1 cellular context compared by ENCODE assay signal in the genomic region with DNA sequence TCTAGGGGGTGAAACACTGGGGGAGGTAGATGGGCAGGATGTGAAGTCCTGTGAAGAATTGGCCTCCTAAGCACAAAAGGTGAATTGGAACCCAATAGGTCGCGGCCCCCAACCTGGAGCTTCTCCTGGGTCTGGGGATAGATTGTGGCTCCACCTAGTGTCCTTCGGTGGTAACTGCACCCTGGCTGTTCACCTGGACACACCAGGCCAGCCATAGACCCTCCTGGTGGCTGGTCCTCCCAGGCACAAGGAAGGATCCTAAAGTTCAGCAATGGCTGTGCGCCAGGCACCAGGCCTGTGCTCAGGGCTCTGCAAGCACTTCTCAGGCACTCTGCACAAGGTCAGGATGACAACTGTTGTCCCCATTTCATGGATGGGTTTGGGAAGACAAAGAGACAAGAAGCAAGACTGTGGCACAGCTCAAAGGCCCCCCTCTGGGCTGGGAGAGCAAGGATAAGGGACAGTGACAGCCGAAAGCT.
TF ChIP-seq lines count a peak whose summit lies in the region.

No MANE protein-coding gene starts in this region.

TF ChIP-seq in K562, 482 proteins besides CTCF, POLR2A, EP300 and RAD21 (continued from another document):
- TF ChIP-seq XRCC5 (IDR thresholded peaks at IDR 0.05; ENCODE audit: low read depth, low read length) (peak; percentile 73), ATF7 (IDR thresholded peaks at IDR 0.05) (peak; percentile 29; the same call in 1 of the 2 replicates), NONO (IDR thresholded peaks at IDR 0.05; ENCODE audit: low read depth in 2 of 2, low read length in 1 of 2) (peak in 1 of 2 experiments; percentile 36; a peak in 1 of 4 replicates), KLF16 (IDR thresholded peaks at IDR 0.05) (peak; percentile 70; the same call in 1 of the 2 replicates), ID3 (CRISPR knock-in tag; IDR thresholded peaks at IDR 0.05) (no peak), ID3 (tag; IDR thresholded peaks at IDR 0.05) (0 out of 2 replicates have a peak, but pooled peaks have one; percentile 41)
